ENCODE assay signal across 12 cellular contexts in genomic region chr5:180085837-180086236, GRCh38. TPM values are rescaled to one million over a fixed set of nuclear protein-coding genes. Genes with fewer than 3 reads are reported as not detected.
DNase-seq lines count a peak whose midpoint lies in the region; ATAC-seq and TF ChIP-seq lines count a peak whose summit lies in the region.
"Had no signal": no experiment of that assay in that cellular context is flagged by ENCODE, and none has a peak within 500 bp of the region (broad histone marks: within the 10 kb centered on the region; RNA-seq: fewer than 3 reads in every experiment).

No MANE protein-coding gene starts in this region.

- peaks cover 12% of the 10 kb centered on the region; the same call in 1 of the 2 replicates for H3K27me3 ChIP-seq in PC-9 (ENCODE audit: insufficient read depth, low read depth)

- no peak overlapping the region for H3K4me3 Mint-ChIP-seq in activated CD4-positive, alpha-beta T cell treated with anti-CD3 and anti-CD28 coated beads for 36 hours
- H3K4me3 Mint-ChIP-seq in central memory CD8-positive, alpha-beta T cell = no peak overlapping the region
- peak overlapping the region; percentile 75 for H3K4me3 Mint-ChIP-seq in natural killer cell
- H3K4me3 Mint-ChIP-seq: IgD-negative memory B cell had no signal

- H4K20me1 ChIP-seq in PC-9 (ENCODE audit: insufficient read depth) = no peaks in the 10 kb centered on the region

- POLR2A ChIA-PET in activated CD4-positive, alpha-beta T cell treated with anti-CD3 and anti-CD28 coated beads for 36 hours (lab: Charles Lee) = interaction anchor here (0.6 to 0.7 kb wide), 3 partner anchors 31 to 1880 kb away, joined by 3 to 6 read pairs (median 3); no protein-coding TSS in a partner anchor
- POLR2A ChIA-PET in PC-9 (lab: Charles Lee; ENCODE audit: unreplicated experiment) = no interaction called here

- H3K9me3 ChIP-seq in PC-9 (ENCODE audit: insufficient read depth, low read depth) = no peaks in the 10 kb centered on the region

- no peaks in the 10 kb centered on the region for H3K79me2 ChIP-seq in PC-9 (ENCODE audit: low read depth)

- BruUV-seq in PC-9 (replicated peaks; lab: Mats Ljungman, UMichigan) = no TSS peak

- intact Hi-C loops in activated CD4-positive, alpha-beta T cell treated with anti-CD3 and anti-CD28 coated beads for 36 hours (cut with DNase I, micrococcal nuclease) = no loop called here
- intact Hi-C loops in PC-9 (cut with micrococcal nuclease; ENCODE audit: unreplicated experiment) = loop anchor here (5.0 kb wide), 1 partner anchor 229 kb away; the partner anchor contains the start of gene MRNIP
- intact Hi-C loops in natural killer cell (cut with micrococcal nuclease) = loop anchor here (1.0 to 5.0 kb wide), 2 partner anchors 14 to 79 kb away; no protein-coding TSS in a partner anchor

- no peak for TF ChIP-seq CTCF in PC-9 (conservative IDR thresholded peaks at IDR 0.05)
- TF ChIP-seq CTCF in natural killer cell (IDR thresholded peaks at IDR 0.05) = no peak

- CTCF ChIA-PET in activated CD4-positive, alpha-beta T cell treated with anti-CD3 and anti-CD28 coated beads for 36 hours (lab: Charles Lee) = no interaction called here
- CTCF ChIA-PET in PC-9 (lab: Charles Lee) = no interaction called here

- peak overlapping the region; percentile 25 for H3K27ac Mint-ChIP-seq in activated CD4-positive, alpha-beta T cell treated with anti-CD3 and anti-CD28 coated beads for 36 hours
- no peak overlapping the region for H3K27ac Mint-ChIP-seq in central memory CD8-positive, alpha-beta T cell (ENCODE audit: low read depth)
- no peak overlapping the region for H3K27ac Mint-ChIP-seq in natural killer cell
- H3K27ac Mint-ChIP-seq: IgD-negative memory B cell had no signal

- peak; percentile 25 for DNase-seq in activated CD4-positive, alpha-beta T cell treated with anti-CD3 and anti-CD28 coated beads for 36 hours
- DNase-seq in activated CD4-positive, alpha-beta T cell treated with anti-CD3 and anti-CD28 coated beads, Interleukin-2, amount 50 U/mL, for 48 hours = no peak
- DNase-seq in PC-9 = no peak
- DNase-seq in central memory CD8-positive, alpha-beta T cell (ENCODE audit: low spot score in 2 of 2) = no peak
- DNase-seq in natural killer cell = no peak
- no peak for DNase-seq in GDM1 (lab: John Stamatoyannopoulos, UW)
- DNase-seq in SK-N-DZ (ENCODE audit: low spot score) = no peak
- DNase-seq: NCI-H2171 had no signal

- H3K36me3 ChIP-seq in PC-9 (ENCODE audit: low read depth) = no peaks in the 10 kb centered on the region

- no peaks in the 10 kb centered on the region for H3K9me3 Mint-ChIP-seq in activated CD4-positive, alpha-beta T cell treated with anti-CD3 and anti-CD28 coated beads for 36 hours (ENCODE audit: low read depth)
- no peaks in the 10 kb centered on the region for H3K9me3 Mint-ChIP-seq in central memory CD8-positive, alpha-beta T cell
- no peaks in the 10 kb centered on the region for H3K9me3 Mint-ChIP-seq in natural killer cell
- H3K9me3 Mint-ChIP-seq: IgD-negative memory B cell had no signal

- peaks cover 13% of the 10 kb centered on the region for H3K27me3 Mint-ChIP-seq in activated CD4-positive, alpha-beta T cell treated with anti-CD3 and anti-CD28 coated beads for 36 hours
- peaks cover 14% of the 10 kb centered on the region for H3K27me3 Mint-ChIP-seq in central memory CD8-positive, alpha-beta T cell
- H3K27me3 Mint-ChIP-seq in natural killer cell (ENCODE audit: low read depth in 2 of 2) = peaks cover 23 to 27% of the 10 kb centered on the region in 2 donors

- H3F3A ChIP-seq in PC-9 (ENCODE audit: insufficient read depth, low read depth) = peaks cover 16% of the 10 kb centered on the region; the same call in 1 of the 2 replicates

- H3K4me1 Mint-ChIP-seq in activated CD4-positive, alpha-beta T cell treated with anti-CD3 and anti-CD28 coated beads for 36 hours = peaks cover 22% of the 10 kb centered on the region
- peaks cover 5% of the 10 kb centered on the region for H3K4me1 Mint-ChIP-seq in central memory CD8-positive, alpha-beta T cell
- peaks cover 28 to 49% of the 10 kb centered on the region in 2 donors for H3K4me1 Mint-ChIP-seq in natural killer cell

- H3K27ac ChIP-seq in PC-9 = no peak overlapping the region

- H3K36me3 Mint-ChIP-seq in activated CD4-positive, alpha-beta T cell treated with anti-CD3 and anti-CD28 coated beads for 36 hours (ENCODE audit: low read depth) = no peaks in the 10 kb centered on the region
- peaks cover 2% of the 10 kb centered on the region for H3K36me3 Mint-ChIP-seq in central memory CD8-positive, alpha-beta T cell (ENCODE audit: insufficient read depth)
- H3K36me3 Mint-ChIP-seq in natural killer cell = no peaks in the 10 kb centered on the region
- H3K36me3 Mint-ChIP-seq: IgD-negative memory B cell had no signal

- H3K4me2 ChIP-seq in PC-9 = peak overlapping the region; percentile 73

- no peaks in the 10 kb centered on the region for H3K9me2 ChIP-seq in PC-9 (ENCODE audit: insufficient read depth)

- no peak overlapping the region for H2AFZ ChIP-seq in PC-9

- ATAC-seq in activated CD4-positive, alpha-beta T cell treated with anti-CD3 and anti-CD28 coated beads for 36 hours = peak; percentile 47
- peak; percentile 62 for ATAC-seq in central memory CD8-positive, alpha-beta T cell (replicated peaks; ENCODE audit: extremely low read depth, poor library complexity, severe bottlenecking)
- ATAC-seq in natural killer cell = peak in 1 of 3 donors; percentile 12
- no peak for ATAC-seq in GM19467 (IDR thresholded peaks at IDR 0.05; ENCODE audit: unreplicated experiment)
- ATAC-seq: left lobe of liver had no signal

- no peak overlapping the region for H3K4me3 ChIP-seq in PC-9
- H3K4me3 ChIP-seq: smooth muscle cell had no signal

- H3K4me1 ChIP-seq in PC-9 (replicated peaks; ENCODE audit: insufficient read depth) = peaks cover 19% of the 10 kb centered on the region

RNA-seq across cellular contexts. Expression of gene RNF130, which starts 14.3 kb away (rescaled TPM):
- 10 to 100 TPM; 10.3 to 13.3 TPM for total RNA-seq in activated CD4-positive, alpha-beta T cell treated with anti-CD3 and anti-CD28 coated beads for 36 hours
- 49.6 and 52.9 TPM in 2 replicates for total RNA-seq in PC-9 (2021)
- total RNA-seq in natural killer cell = 10 to 100 TPM; 24.4 to 35.0 (median 25.5) TPM
- polyA plus RNA-seq in SK-N-DZ (2014; cell fraction: cytosol; rRNA removed) = 72.2 and 74.9 TPM in 2 replicates
- 58.5 and 68.0 TPM in 2 replicates for polyA plus RNA-seq in SK-N-DZ (2014; cell fraction: nucleus; rRNA removed)

Comparison
In these comparisons a context has a peak if more than half of its experiments do, and no peak if none do; other contexts are left out.
1. intact Hi-C loops: an anchor here in PC-9 (5.0 kb wide) and natural killer cell (1.0 to 5.0 kb wide); none called in activated CD4-positive, alpha-beta T cell treated with anti-CD3 and anti-CD28 coated beads for 36 hours.